Comparison of ENCODE assay signal across 33 cellular contexts in the genomic region with DNA sequence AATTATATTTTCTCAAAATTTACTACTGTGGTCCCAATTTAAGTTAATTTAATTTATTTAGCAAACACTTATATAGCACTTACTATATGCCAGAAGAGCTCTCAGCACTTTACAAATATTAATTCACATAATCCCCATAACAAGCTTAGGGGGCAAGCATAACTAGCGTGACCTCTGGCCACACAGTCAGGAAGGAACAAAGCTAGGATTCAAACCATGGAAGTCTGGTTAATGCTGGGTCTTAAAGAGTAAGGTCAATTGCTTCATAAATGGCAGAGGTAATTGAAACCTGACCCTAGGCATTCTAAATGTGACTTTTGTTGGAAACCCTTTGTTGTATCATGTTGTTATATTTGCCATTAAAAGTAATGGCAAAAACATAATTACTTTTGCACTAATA.
"Had no signal": no experiment of that assay in that cellular context is flagged by ENCODE, and none has a peak within 500 bp of the region (broad histone marks: within the 10 kb centered on the region; RNA-seq: fewer than 3 reads in every experiment).

No MANE protein-coding gene starts in this region.

- H3K27ac ChIP-seq: KMS-11 had no signal

- DNase-seq: Karpas-422, Kasumi-1, MG63, MM.1S, MV-4-11, NCI-H1048, NCI-H1092, NCI-H1092 treated with DMSO at 0.1 percent for 48 hours, NCI-H1105, NCI-H1105 treated with DMSO at 0.1 percent for 48 hours, NCI-H1417, NCI-H1417 treated with DMSO at 0.1 percent for 48 hours, NCI-H1436, NCI-H1436 treated with DMSO at 0.1 percent for 48 hours, NCI-H146, NCI-H1694, NCI-H1694 treated with DMSO at 0.1 percent for 48 hours, NCI-H187, NCI-H187 treated with DMSO at 0.1 percent for 48 hours, NCI-H1930, NCI-H2029, NCI-H2029 treated with DMSO at 0.1 percent for 48 hours, NCI-H2081, NCI-H2081 treated with DMSO at 0.1 percent for 48 hours, NCI-H2107, NCI-H2171, NCI-H2171 treated with DMSO at 0.1 percent for 48 hours, NCI-H2227 treated with DMSO at 0.1 percent for 48 hours, NCI-H345, NCI-H446, NCI-H446 treated with DMSO at 0.1 percent for 48 hours, NCI-H510A had no signal

- H3K9me3 ChIP-seq: MG63 had no signal

- H3K4me3 ChIP-seq: MG63 had no signal

- H3K27me3 ChIP-seq: MG63 had no signal

- H3K36me3 ChIP-seq: MG63 had no signal
